23 cellular contexts compared by ENCODE assay signal in the genomic region with DNA sequence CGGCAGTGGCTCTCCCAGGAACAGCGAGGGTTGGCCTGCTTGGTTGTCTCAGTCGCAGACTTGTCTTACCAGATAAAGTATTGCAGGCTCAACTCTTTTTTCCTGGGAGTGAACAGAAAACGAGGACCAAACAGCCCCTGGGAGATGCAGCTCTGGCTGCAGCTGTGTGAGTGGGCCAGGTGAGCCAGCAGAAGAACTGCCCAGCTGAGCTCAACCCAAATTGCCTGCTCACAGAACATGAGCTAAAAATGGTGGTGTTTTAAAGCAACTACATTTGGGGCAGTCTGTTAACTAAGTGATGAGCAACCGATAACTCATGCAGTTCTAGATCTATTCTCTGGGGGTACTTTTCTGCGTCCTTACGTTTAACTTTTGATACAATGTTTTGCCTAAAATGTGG.
"Had no signal": no experiment of that assay in that cellular context is flagged by ENCODE, and none has a peak within 500 bp of the region (broad histone marks: within the 10 kb centered on the region; RNA-seq: fewer than 3 reads in every experiment).

No MANE protein-coding gene starts in this region.

- FAIRE-seq: colon, endothelial cell of umbilical vein, frontal cortex, keratinocyte had no signal

- H3K4me3 Mint-ChIP-seq: dendritic cell treated with granulocyte-macrophage colony-stimulating factor and Interleukin-4, amounts not matched to agents 40 ng/mL and 50 ng/mL, for 4 days; effector memory CD8-positive, alpha-beta T cell; immature natural killer cell; mesothelial cell of epicardium had no signal

- H3K4me1 ChIP-seq: foreskin keratinocyte, left lung, lower lobe of right lung had no signal

- H3K27ac Mint-ChIP-seq: dendritic cell treated with granulocyte-macrophage colony-stimulating factor and Interleukin-4, amounts not matched to agents 40 ng/mL and 50 ng/mL, for 4 days; effector memory CD8-positive, alpha-beta T cell; immature natural killer cell; mesothelial cell of epicardium had no signal

- H3K9me3 Mint-ChIP-seq: dendritic cell treated with granulocyte-macrophage colony-stimulating factor and Interleukin-4, amounts not matched to agents 40 ng/mL and 50 ng/mL, for 4 days; effector memory CD8-positive, alpha-beta T cell; immature natural killer cell had no signal

- H3K36me3 ChIP-seq: esophagus muscularis mucosa, gastroesophageal sphincter, heart left ventricle, left lung, lower lobe of right lung had no signal

- H3K27me3 ChIP-seq: esophagus muscularis mucosa, gastroesophageal sphincter, left lung had no signal

- H2AFZ ChIP-seq: hepatocyte had no signal

- H3K4me3 ChIP-seq: esophagus muscularis mucosa, gastroesophageal sphincter, heart left ventricle, hepatocyte, left lung, lower lobe of right lung, mucosa of descending colon had no signal

- H3K4me2 ChIP-seq: hepatocyte had no signal

- H3K27me3 Mint-ChIP-seq: effector memory CD8-positive, alpha-beta T cell had no signal

- ATAC-seq: effector memory CD8-positive, alpha-beta T cell; foreskin keratinocyte; gastroesophageal sphincter; heart left ventricle; left cardiac atrium; left lung; left ventricle myocardium superior; lower lobe of right lung; mucosa of descending colon had no signal

- H3K36me3 Mint-ChIP-seq: mesothelial cell of epicardium, naive B cell had no signal

- H3K27ac ChIP-seq: esophagus muscularis mucosa, foreskin keratinocyte, gastroesophageal sphincter, heart left ventricle, hepatocyte, left lung, lower lobe of right lung had no signal

- DNase-seq: cortex of kidney; effector CD8-positive, alpha-beta T cell; effector memory CD8-positive, alpha-beta T cell; foreskin keratinocyte; heart left ventricle; hypothalamus; immature natural killer cell; left cardiac atrium; left lung; left ventricle myocardium superior; lower lobe of right lung; mesenchymal stem cell; mucosa of descending colon; naive B cell had no signal

- H3K79me2 ChIP-seq: hepatocyte had no signal

- H3K9me3 ChIP-seq: mucosa of descending colon had no signal
